10 cellular contexts compared by ENCODE assay signal in genomic region chr4:63717384-63717783, GRCh38.
A peak's percentile ranks its signal among the peaks of the same experiment; 100 is the strongest.
DNase-seq lines count a peak whose midpoint lies in the region; ATAC-seq and TF ChIP-seq lines count a peak whose summit lies in the region.
"Had no signal": no experiment of that assay in that cellular context is flagged by ENCODE, and none has a peak within 500 bp of the region (broad histone marks: within the 10 kb centered on the region; RNA-seq: fewer than 3 reads in every experiment).

No MANE protein-coding gene starts in this region.

- H3K56ac ChIP-seq in mesendoderm (ENCODE audit: low read length): no peak overlapping the region

- no peak overlapping the region for H3K4me3 ChIP-seq in mesendoderm (ENCODE audit: low read length)

- no peak overlapping the region for H3K4me2 ChIP-seq in mesendoderm (ENCODE audit: low read length)

- WGBS in mesendoderm (ENCODE audit: extremely low coverage, insufficient coverage, low lambda C conversion rate): no CpG with 5 or more reads among the region's 2 CpGs

- no peak overlapping the region for H3K4ac ChIP-seq in mesendoderm (ENCODE audit: low read depth, low read length)

- TF ChIP-seq CTCF in LNCAP (IDR thresholded peaks at IDR 0.05) (peak; percentile 65), VCaP (conservative IDR thresholded peaks at IDR 0.05) (peak; percentile 98)

- H3K4me1 ChIP-seq in mesendoderm (ENCODE audit: control insufficient read depth, low read depth, low read length): no peaks in the 10 kb centered on the region

- H4K5ac ChIP-seq in mesendoderm (ENCODE audit: low read length): no peak overlapping the region

- no peak overlapping the region for H2BK5ac ChIP-seq in mesendoderm (ENCODE audit: low read length)

- H4K8ac ChIP-seq in mesendoderm (ENCODE audit: low read depth, low read length): no peak overlapping the region

- no peaks in the 10 kb centered on the region for H3K27me3 ChIP-seq in mesendoderm (ENCODE audit: insufficient read depth, low read length, poor library complexity)

- no peak for ATAC-seq in GM19467 (IDR thresholded peaks at IDR 0.05; ENCODE audit: unreplicated experiment)
- ATAC-seq in GM18511 (IDR thresholded peaks at IDR 0.05; ENCODE audit: unreplicated experiment): no peak
- no peak for ATAC-seq in GM21576 (IDR thresholded peaks at IDR 0.05; ENCODE audit: unreplicated experiment)
- ATAC-seq: natural killer cell had no signal

- H2BK15ac ChIP-seq in mesendoderm (replicated peaks; ENCODE audit: low read depth): no peak overlapping the region

- H2BK120ac ChIP-seq in mesendoderm (ENCODE audit: low read depth, low read length): no peak overlapping the region

- no peaks in the 10 kb centered on the region for H3K79me1 ChIP-seq in mesendoderm (ENCODE audit: low read length)

- no peaks in the 10 kb centered on the region for H3K36me3 ChIP-seq in mesendoderm (ENCODE audit: control insufficient read depth, insufficient read depth, low read length)

- no peak overlapping the region for H2AK5ac ChIP-seq in mesendoderm (ENCODE audit: low read length)

- H3K79me2 ChIP-seq in mesendoderm (ENCODE audit: control insufficient read depth, insufficient read depth, low read length): no peaks in the 10 kb centered on the region

- no peak overlapping the region for H3K23ac ChIP-seq in mesendoderm (ENCODE audit: low read length)

- peak; percentile 2 for DNase-seq in DMS153 (lab: John Stamatoyannopoulos, UW)
- no peak for DNase-seq in DMS153 treated with DMSO at 0.1 percent for 48 hours (lab: John Stamatoyannopoulos, UW; ENCODE audit: unreplicated experiment)
- DNase-seq in mesendoderm: peak; percentile 67
- DNase-seq: 8988T, natural killer cell had no signal

- H3K9ac ChIP-seq in mesendoderm (ENCODE audit: low read length): no peak overlapping the region

- H3K27ac ChIP-seq in VCaP (no peak overlapping the region), mesendoderm (ENCODE audit: low read depth, low read length) (no peak overlapping the region)

- no peak overlapping the region for H3K18ac ChIP-seq in mesendoderm (ENCODE audit: low read length)
